In genomic region chr9:114008667-114009410, GRCh38 we compare ENCODE assay signal across 21 cellular contexts.
DNase-seq lines count a peak whose midpoint lies in the region; ATAC-seq and TF ChIP-seq lines count a peak whose summit lies in the region.
"Had no signal": no experiment of that assay in that cellular context is flagged by ENCODE, and none has a peak within 500 bp of the region (broad histone marks: within the 10 kb centered on the region; RNA-seq: fewer than 3 reads in every experiment).

No MANE protein-coding gene starts in this region.

- H3K36me3 Mint-ChIP-seq in activated T-cell treated with anti-CD3 and anti-CD28 coated beads, Interleukin-2, amount 50 U/mL, for 24 hours (ENCODE audit: low read depth), result no peaks in the 10 kb centered on the region
- no peaks in the 10 kb centered on the region for H3K36me3 Mint-ChIP-seq in activated T-cell treated with anti-CD3 and anti-CD28 coated beads, Interleukin-2, amount 50 U/mL, for 4 hours (ENCODE audit: insufficient read depth)
- H3K36me3 Mint-ChIP-seq in mesothelial cell of epicardium, result peaks cover 76% of the 10 kb centered on the region
- H3K36me3 Mint-ChIP-seq: T-cell had no signal

- TF ChIP-seq CTCF in mesothelial cell of epicardium (IDR thresholded peaks at IDR 0.05; ENCODE audit: unreplicated experiment) (no peak), tibial artery (IDR thresholded peaks at IDR 0.05) (no peak)

- no peak for ATAC-seq in activated T-cell treated with anti-CD3 and anti-CD28 coated beads, Interleukin-2, amount 50 U/mL, for 4 hours
- no peak for ATAC-seq in GM18517 (IDR thresholded peaks at IDR 0.05; ENCODE audit: unreplicated experiment)
- ATAC-seq: A549; stimulated activated naive CD8-positive, alpha-beta T cell treated with anti-CD3 and anti-CD28 coated beads, Interleukin-15, Interleukin-2, amounts not matched to agents 100 U/mL and 50 U/mL, for 24 hours; T-cell had no signal

- peaks cover 2% of the 10 kb centered on the region for H3K9me3 Mint-ChIP-seq in activated T-cell treated with anti-CD3 and anti-CD28 coated beads, Interleukin-2, amount 50 U/mL, for 24 hours
- H3K9me3 Mint-ChIP-seq in activated T-cell treated with anti-CD3 and anti-CD28 coated beads, Interleukin-2, amount 50 U/mL, for 4 hours, result peaks cover 3% of the 10 kb centered on the region
- H3K9me3 Mint-ChIP-seq in mesothelial cell of epicardium, result peaks cover 19% of the 10 kb centered on the region
- H3K9me3 Mint-ChIP-seq: activated T-helper 2 cell treated with anti-CD3 and anti-CD28 coated beads, Interferon-gamma antibody, Interleukin-2, Interleukin-4, amounts not matched to agents 10 μg/mL and 5 μg/mL and 100 μg/mL, durations not matched to agents 14 hours and 24 hours and 36 hours had no signal

- no peak overlapping the region for H3K4me3 ChIP-seq in tibial artery
- H3K4me3 ChIP-seq: A549 had no signal

- H3K9me3 ChIP-seq in tibial artery, result no peaks in the 10 kb centered on the region
- H3K9me3 ChIP-seq: A549 had no signal

- intact Hi-C loops in tibial artery (cut with DNase I; ENCODE audit: low total_unique reads), result no loop called here

- peaks cover 7 to 71% (median 30%) of the 10 kb centered on the region in 3 donors for H3K36me3 ChIP-seq in tibial artery

- no peak overlapping the region for H3K4me3 Mint-ChIP-seq in activated T-cell treated with anti-CD3 and anti-CD28 coated beads, Interleukin-2, amount 50 U/mL, for 24 hours
- H3K4me3 Mint-ChIP-seq in activated T-cell treated with anti-CD3 and anti-CD28 coated beads, Interleukin-2, amount 50 U/mL, for 4 hours, result no peak overlapping the region
- H3K4me3 Mint-ChIP-seq in mesothelial cell of epicardium, result no peak overlapping the region
- H3K4me3 Mint-ChIP-seq: T-cell had no signal

- H3K27ac ChIP-seq in tibial artery, result no peak overlapping the region
- H3K27ac ChIP-seq: A549 had no signal

- no peak overlapping the region for H3K27ac Mint-ChIP-seq in activated T-cell treated with anti-CD3 and anti-CD28 coated beads, Interleukin-2, amount 50 U/mL, for 24 hours
- peak overlapping the region; percentile 39 for H3K27ac Mint-ChIP-seq in mesothelial cell of epicardium
- H3K27ac Mint-ChIP-seq: activated T-helper 2 cell treated with anti-CD3 and anti-CD28 coated beads, Interferon-gamma antibody, Interleukin-2, Interleukin-4, amounts not matched to agents 10 μg/mL and 5 μg/mL and 100 μg/mL, durations not matched to agents 14 hours and 24 hours and 36 hours; T-cell had no signal

- H3K27me3 Mint-ChIP-seq in activated T-cell treated with anti-CD3 and anti-CD28 coated beads, Interleukin-2, amount 50 U/mL, for 24 hours, result no peaks in the 10 kb centered on the region
- no peaks in the 10 kb centered on the region for H3K27me3 Mint-ChIP-seq in activated T-cell treated with anti-CD3 and anti-CD28 coated beads, Interleukin-2, amount 50 U/mL, for 4 hours (ENCODE audit: low read depth)
- H3K27me3 Mint-ChIP-seq in mesothelial cell of epicardium (ENCODE audit: low read depth), result no peaks in the 10 kb centered on the region
- H3K27me3 Mint-ChIP-seq: T-cell had no signal

- H3K4me1 ChIP-seq in tibial artery, result peaks cover 0 to 14% (median 10%) of the 10 kb centered on the region in 4 donors
- H3K4me1 ChIP-seq: A549 had no signal

- no peaks in the 10 kb centered on the region for H3K4me1 Mint-ChIP-seq in activated T-cell treated with anti-CD3 and anti-CD28 coated beads, Interleukin-2, amount 50 U/mL, for 24 hours (ENCODE audit: low read depth)
- H3K4me1 Mint-ChIP-seq in activated T-cell treated with anti-CD3 and anti-CD28 coated beads, Interleukin-2, amount 50 U/mL, for 4 hours (ENCODE audit: low read depth), result no peaks in the 10 kb centered on the region
- no peaks in the 10 kb centered on the region for H3K4me1 Mint-ChIP-seq in mesothelial cell of epicardium
- H3K4me1 Mint-ChIP-seq: T-cell had no signal

- DNase-seq in activated T-cell treated with anti-CD3 and anti-CD28 coated beads, Interleukin-2, amount 50 U/mL, for 24 hours, result peak; percentile 22
- no peak for DNase-seq in activated T-cell treated with anti-CD3 and anti-CD28 coated beads, Interleukin-2, amount 50 U/mL, for 4 hours
- DNase-seq in activated CD8-positive, alpha-beta memory T cell treated with anti-CD3 and anti-CD28 coated beads, Interleukin-2, amount 50 U/mL, for 48 hours, result peak; percentile 32
- DNase-seq in mesothelial cell of epicardium (ENCODE audit: low spot score in 2 of 2, unreplicated experiment in 2 of 2) (peak in 1 of 2 experiments; percentile 33), tibial artery (peak; percentile 12 to 41), NCI-H345 treated with DMSO at 0.1 percent for 48 hours (lab: John Stamatoyannopoulos, UW; ENCODE audit: unreplicated experiment) (no peak), Kasumi-1 (lab: John Stamatoyannopoulos, UW) (no peak)
- DNase-seq: C1 segment of cervical spinal cord; central memory CD4-positive, alpha-beta T cell; DMS 273 treated with DMSO at 0.1 percent for 48 hours; GDM1; GOT3; NCI-H1105 treated with DMSO at 0.1 percent for 48 hours; NCI-H526; SHP77; stimulated activated CD4-positive, alpha-beta T cell treated with anti-CD3 and anti-CD28 coated beads, Interleukin-1b, Interleukin-23, amount 100 ng/mL, for 48 hours; stimulated activated naive CD8-positive, alpha-beta T cell treated with anti-CD3 and anti-CD28 coated beads, Interleukin-15, Interleukin-2, amounts not matched to agents 100 U/mL and 50 U/mL, for 24 hours had no signal

- H3K27me3 ChIP-seq in tibial artery, result no peaks in the 10 kb centered on the region

Comparison
In these comparisons a context has a peak if more than half of its experiments do, and no peak if none do; other contexts are left out.
1. DNase-seq: peak in activated T-cell treated with anti-CD3 and anti-CD28 coated beads, Interleukin-2, amount 50 U/mL, for 24 hours (single experiment), activated CD8-positive, alpha-beta memory T cell treated with anti-CD3 and anti-CD28 coated beads, Interleukin-2, amount 50 U/mL, for 48 hours (single experiment) and tibial artery (2 of 2); none in activated T-cell treated with anti-CD3 and anti-CD28 coated beads, Interleukin-2, amount 50 U/mL, for 4 hours (single experiment), NCI-H345 treated with DMSO at 0.1 percent for 48 hours (single experiment) and Kasumi-1 (0 of 2).